In the genomic region with DNA sequence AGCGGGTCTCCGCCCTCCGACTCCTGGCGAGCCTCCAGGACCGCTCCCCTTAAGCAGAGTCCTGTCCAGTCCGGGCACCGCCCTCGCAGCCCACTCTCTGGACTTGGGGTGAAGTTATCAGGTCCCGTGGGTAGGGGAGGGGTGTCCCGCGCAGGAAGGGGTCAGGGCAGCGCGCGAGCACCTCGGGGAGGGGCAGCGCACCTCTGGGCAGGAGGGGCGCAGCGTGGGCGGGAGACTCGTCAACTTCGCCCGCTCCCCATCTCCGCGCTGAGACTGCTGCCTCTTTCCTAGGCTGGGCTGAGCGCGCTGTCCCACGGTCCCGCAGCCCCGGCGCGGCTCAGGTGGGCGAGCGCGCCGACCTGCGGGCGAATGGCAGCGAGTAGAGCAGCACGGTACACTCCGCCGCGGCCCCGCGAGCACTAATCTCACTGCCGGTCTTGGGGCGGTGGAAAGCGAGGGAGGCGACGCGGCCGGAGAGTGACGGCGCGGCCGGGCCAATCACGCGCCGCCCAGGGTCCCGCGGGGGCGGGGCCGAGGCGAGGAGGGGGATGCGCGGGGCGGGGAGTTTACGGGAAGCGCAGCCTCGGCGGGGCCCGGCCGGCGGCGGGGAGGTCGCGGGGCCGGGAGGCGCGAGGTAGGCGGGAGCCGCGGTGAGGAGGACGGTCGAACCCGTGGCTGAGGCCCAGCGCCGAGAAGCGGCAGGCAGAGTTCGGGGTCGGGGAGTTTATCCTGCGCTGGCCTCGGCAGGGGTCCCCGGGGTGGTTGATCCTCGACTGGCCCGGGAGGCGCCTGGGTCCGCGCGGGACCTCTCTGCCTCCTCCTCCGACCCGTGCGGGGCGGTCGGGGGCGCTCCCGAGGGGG, we compare ENCODE assay signal across 1 cellular context.
TF ChIP-seq lines count a peak whose summit lies in the region.

A gene (minus strand): TSS at position 421 of the 861 bp plus-strand sequence. CDS start 696 bp downstream, outside the sequence.

TF ChIP-seq in GM12878, 131 proteins besides CTCF, POLR2A, EP300 and RAD21 (continued from another document and continues in another):
- TF ChIP-seq, protein P1, sequence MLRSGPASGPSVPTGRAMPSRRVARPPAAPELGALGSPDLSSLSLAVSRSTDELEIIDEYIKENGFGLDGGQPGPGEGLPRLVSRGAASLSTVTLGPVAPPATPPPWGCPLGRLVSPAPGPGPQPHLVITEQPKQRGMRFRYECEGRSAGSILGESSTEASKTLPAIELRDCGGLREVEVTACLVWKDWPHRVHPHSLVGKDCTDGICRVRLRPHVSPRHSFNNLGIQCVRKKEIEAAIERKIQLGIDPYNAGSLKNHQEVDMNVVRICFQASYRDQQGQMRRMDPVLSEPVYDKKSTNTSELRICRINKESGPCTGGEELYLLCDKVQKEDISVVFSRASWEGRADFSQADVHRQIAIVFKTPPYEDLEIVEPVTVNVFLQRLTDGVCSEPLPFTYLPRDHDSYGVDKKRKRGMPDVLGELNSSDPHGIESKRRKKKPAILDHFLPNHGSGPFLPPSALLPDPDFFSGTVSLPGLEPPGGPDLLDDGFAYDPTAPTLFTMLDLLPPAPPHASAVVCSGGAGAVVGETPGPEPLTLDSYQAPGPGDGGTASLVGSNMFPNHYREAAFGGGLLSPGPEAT (IDR thresholded peaks at IDR 0.05; ENCODE audit: low read depth), result peak; percentile 23; the same call in 1 of the 2 replicates
- TF ChIP-seq RBBP5 (conservative IDR thresholded peaks at IDR 0.05) (no peak), TARDBP (IDR thresholded peaks at IDR 0.05; ENCODE audit: borderline replicate concordance) (no peak), RB1 (IDR thresholded peaks at IDR 0.05; ENCODE audit: borderline replicate concordance) (no peak), TCF3 (IDR thresholded peaks at IDR 0.05; ENCODE audit: borderline replicate concordance, insufficient read depth, low read depth, low read length) (0 out of 2 replicates have a peak, but pooled peaks have one; percentile 45), FOXM1 (IDR thresholded peaks at IDR 0.05; ENCODE audit: low read depth, low read length) (no peak), ZSCAN29 (IDR thresholded peaks at IDR 0.05) (no peak), BRCA1 (IDR thresholded peaks at IDR 0.05; ENCODE audit: low read depth, low read length) (no peak; the same call in 1 of the 2 replicates), HDAC2 (IDR thresholded peaks at IDR 0.05) (no peak), POLR2AphosphoS2 (IDR thresholded peaks at IDR 0.05; ENCODE audit: low read depth, low read length) (peak; percentile 91), ZNF384 (IDR thresholded peaks at IDR 0.05; ENCODE audit: borderline replicate concordance, low read depth, low read length) (no peak), IKZF1 (conservative IDR thresholded peaks at IDR 0.05) (peak; percentile 51), POLR2AphosphoS5 (IDR thresholded peaks at IDR 0.05; ENCODE audit: low read length) (peak; percentile 93), RELA (IDR thresholded peaks at IDR 0.05; ENCODE audit: borderline replicate concordance, partially characterized antibody) (no peak), BCL11A (IDR thresholded peaks at IDR 0.05; ENCODE audit: low read depth, low read length) (0 out of 2 replicates have a peak, but pooled peaks have one; percentile 8), CHD4 (IDR thresholded peaks at IDR 0.05) (no peak), CEBPB (IDR thresholded peaks at IDR 0.05; ENCODE audit: borderline replicate concordance in 1 of 2, low read depth in 2 of 2, low read length in 2 of 2) (no peak), SMAD1 (IDR thresholded peaks at IDR 0.05; ENCODE audit: low read depth, partially characterized antibody) (no peak), ZNF24 (IDR thresholded peaks at IDR 0.05) (no peak), SMC3 (IDR thresholded peaks at IDR 0.05; ENCODE audit: borderline replicate concordance, low read length) (no peak), STAT1 (conservative IDR thresholded peaks at IDR 0.05) (no peak), EZH2 (IDR thresholded peaks at IDR 0.05; ENCODE audit: borderline replicate concordance, control insufficient read depth, low read depth, low read length) (no peak), ZNF217 (IDR thresholded peaks at IDR 0.05) (no peak), ZZZ3 (IDR thresholded peaks at IDR 0.05; ENCODE audit: control insufficient read depth, insufficient read length, low read depth) (no peak), NBN (IDR thresholded peaks at IDR 0.05) (no peak; the same call in 1 of the 2 replicates), SREBF1 (IDR thresholded peaks at IDR 0.05; ENCODE audit: low read length) (no peak), ZNF622 (IDR thresholded peaks at IDR 0.05) (no peak), SMARCA5 (IDR thresholded peaks at IDR 0.05) (0 out of 2 replicates have a peak, but pooled peaks have one; percentile 46), SIN3A (IDR thresholded peaks at IDR 0.05; ENCODE audit: low read depth, low read length) (peak; percentile 61; the same call in 1 of the 2 replicates), RCOR1 (conservative IDR thresholded peaks at IDR 0.05; ENCODE audit: low read depth, low read length) (no peak), BACH1 (IDR thresholded peaks at IDR 0.05; ENCODE audit: borderline replicate concordance) (peak; percentile 87), IRF4 (IDR thresholded peaks at IDR 0.05; ENCODE audit: low read depth, low read length) (no peak), ATF7 (IDR thresholded peaks at IDR 0.05; ENCODE audit: low read depth) (no peak), BMI1 (IDR thresholded peaks at IDR 0.05; ENCODE audit: borderline replicate concordance) (no peak), TBL1XR1 (IDR thresholded peaks at IDR 0.05; ENCODE audit: low read depth, low read length) (no peak), MTA3 (IDR thresholded peaks at IDR 0.05; ENCODE audit: borderline replicate concordance, low read length) (no peak), YY1 (IDR thresholded peaks at IDR 0.05; ENCODE audit: low read depth, low read length) (0 out of 2 replicates have a peak, but pooled peaks have one; percentile 19)
- TF ChIP-seq, protein P2, sequence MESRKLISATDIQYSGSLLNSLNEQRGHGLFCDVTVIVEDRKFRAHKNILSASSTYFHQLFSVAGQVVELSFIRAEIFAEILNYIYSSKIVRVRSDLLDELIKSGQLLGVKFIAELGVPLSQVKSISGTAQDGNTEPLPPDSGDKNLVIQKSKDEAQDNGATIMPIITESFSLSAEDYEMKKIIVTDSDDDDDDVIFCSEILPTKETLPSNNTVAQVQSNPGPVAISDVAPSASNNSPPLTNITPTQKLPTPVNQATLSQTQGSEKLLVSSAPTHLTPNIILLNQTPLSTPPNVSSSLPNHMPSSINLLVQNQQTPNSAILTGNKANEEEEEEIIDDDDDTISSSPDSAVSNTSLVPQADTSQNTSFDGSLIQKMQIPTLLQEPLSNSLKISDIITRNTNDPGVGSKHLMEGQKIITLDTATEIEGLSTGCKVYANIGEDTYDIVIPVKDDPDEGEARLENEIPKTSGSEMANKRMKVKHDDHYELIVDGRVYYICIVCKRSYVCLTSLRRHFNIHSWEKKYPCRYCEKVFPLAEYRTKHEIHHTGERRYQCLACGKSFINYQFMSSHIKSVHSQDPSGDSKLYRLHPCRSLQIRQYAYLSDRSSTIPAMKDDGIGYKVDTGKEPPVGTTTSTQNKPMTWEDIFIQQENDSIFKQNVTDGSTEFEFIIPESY (IDR thresholded peaks at IDR 0.05), result no peak
- TF ChIP-seq, protein P3, sequence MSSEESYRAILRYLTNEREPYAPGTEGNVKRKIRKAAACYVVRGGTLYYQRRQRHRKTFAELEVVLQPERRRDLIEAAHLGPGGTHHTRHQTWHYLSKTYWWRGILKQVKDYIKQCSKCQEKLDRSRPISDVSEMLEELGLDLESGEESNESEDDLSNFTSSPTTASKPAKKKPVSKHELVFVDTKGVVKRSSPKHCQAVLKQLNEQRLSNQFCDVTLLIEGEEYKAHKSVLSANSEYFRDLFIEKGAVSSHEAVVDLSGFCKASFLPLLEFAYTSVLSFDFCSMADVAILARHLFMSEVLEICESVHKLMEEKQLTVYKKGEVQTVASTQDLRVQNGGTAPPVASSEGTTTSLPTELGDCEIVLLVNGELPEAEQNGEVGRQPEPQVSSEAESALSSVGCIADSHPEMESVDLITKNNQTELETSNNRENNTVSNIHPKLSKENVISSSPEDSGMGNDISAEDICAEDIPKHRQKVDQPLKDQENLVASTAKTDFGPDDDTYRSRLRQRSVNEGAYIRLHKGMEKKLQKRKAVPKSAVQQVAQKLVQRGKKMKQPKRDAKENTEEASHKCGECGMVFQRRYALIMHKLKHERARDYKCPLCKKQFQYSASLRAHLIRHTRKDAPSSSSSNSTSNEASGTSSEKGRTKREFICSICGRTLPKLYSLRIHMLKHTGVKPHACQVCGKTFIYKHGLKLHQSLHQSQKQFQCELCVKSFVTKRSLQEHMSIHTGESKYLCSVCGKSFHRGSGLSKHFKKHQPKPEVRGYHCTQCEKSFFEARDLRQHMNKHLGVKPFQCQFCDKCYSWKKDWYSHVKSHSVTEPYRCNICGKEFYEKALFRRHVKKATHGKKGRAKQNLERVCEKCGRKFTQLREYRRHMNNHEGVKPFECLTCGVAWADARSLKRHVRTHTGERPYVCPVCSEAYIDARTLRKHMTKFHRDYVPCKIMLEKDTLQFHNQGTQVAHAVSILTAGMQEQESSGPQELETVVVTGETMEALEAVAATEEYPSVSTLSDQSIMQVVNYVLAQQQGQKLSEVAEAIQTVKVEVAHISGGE (CRISPR knock-in tag; IDR thresholded peaks at IDR 0.05), result no peak
- TF ChIP-seq, protein P4, sequence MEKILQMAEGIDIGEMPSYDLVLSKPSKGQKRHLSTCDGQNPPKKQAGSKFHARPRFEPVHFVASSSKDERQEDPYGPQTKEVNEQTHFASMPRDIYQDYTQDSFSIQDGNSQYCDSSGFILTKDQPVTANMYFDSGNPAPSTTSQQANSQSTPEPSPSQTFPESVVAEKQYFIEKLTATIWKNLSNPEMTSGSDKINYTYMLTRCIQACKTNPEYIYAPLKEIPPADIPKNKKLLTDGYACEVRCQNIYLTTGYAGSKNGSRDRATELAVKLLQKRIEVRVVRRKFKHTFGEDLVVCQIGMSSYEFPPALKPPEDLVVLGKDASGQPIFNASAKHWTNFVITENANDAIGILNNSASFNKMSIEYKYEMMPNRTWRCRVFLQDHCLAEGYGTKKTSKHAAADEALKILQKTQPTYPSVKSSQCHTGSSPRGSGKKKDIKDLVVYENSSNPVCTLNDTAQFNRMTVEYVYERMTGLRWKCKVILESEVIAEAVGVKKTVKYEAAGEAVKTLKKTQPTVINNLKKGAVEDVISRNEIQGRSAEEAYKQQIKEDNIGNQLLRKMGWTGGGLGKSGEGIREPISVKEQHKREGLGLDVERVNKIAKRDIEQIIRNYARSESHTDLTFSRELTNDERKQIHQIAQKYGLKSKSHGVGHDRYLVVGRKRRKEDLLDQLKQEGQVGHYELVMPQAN (conservative IDR thresholded peaks at IDR 0.05), result peak; percentile 41
- TF ChIP-seq, protein P5, sequence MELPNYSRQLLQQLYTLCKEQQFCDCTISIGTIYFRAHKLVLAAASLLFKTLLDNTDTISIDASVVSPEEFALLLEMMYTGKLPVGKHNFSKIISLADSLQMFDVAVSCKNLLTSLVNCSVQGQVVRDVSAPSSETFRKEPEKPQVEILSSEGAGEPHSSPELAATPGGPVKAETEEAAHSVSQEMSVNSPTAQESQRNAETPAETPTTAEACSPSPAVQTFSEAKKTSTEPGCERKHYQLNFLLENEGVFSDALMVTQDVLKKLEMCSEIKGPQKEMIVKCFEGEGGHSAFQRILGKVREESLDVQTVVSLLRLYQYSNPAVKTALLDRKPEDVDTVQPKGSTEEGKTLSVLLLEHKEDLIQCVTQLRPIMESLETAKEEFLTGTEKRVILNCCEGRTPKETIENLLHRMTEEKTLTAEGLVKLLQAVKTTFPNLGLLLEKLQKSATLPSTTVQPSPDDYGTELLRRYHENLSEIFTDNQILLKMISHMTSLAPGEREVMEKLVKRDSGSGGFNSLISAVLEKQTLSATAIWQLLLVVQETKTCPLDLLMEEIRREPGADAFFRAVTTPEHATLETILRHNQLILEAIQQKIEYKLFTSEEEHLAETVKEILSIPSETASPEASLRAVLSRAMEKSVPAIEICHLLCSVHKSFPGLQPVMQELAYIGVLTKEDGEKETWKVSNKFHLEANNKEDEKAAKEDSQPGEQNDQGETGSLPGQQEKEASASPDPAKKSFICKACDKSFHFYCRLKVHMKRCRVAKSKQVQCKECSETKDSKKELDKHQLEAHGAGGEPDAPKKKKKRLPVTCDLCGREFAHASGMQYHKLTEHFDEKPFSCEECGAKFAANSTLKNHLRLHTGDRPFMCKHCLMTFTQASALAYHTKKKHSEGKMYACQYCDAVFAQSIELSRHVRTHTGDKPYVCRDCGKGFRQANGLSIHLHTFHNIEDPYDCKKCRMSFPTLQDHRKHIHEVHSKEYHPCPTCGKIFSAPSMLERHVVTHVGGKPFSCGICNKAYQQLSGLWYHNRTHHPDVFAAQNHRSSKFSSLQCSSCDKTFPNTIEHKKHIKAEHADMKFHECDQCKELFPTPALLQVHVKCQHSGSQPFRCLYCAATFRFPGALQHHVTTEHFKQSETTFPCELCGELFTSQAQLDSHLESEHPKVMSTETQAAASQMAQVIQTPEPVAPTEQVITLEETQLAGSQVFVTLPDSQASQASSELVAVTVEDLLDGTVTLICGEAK (IDR thresholded peaks at IDR 0.05; ENCODE audit: borderline replicate concordance), result no peak
- TF ChIP-seq, protein P6, sequence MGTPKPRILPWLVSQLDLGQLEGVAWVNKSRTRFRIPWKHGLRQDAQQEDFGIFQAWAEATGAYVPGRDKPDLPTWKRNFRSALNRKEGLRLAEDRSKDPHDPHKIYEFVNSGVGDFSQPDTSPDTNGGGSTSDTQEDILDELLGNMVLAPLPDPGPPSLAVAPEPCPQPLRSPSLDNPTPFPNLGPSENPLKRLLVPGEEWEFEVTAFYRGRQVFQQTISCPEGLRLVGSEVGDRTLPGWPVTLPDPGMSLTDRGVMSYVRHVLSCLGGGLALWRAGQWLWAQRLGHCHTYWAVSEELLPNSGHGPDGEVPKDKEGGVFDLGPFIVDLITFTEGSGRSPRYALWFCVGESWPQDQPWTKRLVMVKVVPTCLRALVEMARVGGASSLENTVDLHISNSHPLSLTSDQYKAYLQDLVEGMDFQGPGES (IDR thresholded peaks at IDR 0.05), result no peak; the same call in 1 of the 2 replicates
- TF ChIP-seq, protein P7, sequence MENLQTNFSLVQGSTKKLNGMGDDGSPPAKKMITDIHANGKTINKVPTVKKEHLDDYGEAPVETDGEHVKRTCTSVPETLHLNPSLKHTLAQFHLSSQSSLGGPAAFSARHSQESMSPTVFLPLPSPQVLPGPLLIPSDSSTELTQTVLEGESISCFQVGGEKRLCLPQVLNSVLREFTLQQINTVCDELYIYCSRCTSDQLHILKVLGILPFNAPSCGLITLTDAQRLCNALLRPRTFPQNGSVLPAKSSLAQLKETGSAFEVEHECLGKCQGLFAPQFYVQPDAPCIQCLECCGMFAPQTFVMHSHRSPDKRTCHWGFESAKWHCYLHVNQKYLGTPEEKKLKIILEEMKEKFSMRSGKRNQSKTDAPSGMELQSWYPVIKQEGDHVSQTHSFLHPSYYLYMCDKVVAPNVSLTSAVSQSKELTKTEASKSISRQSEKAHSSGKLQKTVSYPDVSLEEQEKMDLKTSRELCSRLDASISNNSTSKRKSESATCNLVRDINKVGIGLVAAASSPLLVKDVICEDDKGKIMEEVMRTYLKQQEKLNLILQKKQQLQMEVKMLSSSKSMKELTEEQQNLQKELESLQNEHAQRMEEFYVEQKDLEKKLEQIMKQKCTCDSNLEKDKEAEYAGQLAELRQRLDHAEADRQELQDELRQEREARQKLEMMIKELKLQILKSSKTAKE (IDR thresholded peaks at IDR 0.05; ENCODE audit: low read depth, poor library complexity, severe bottlenecking), result no peak
